Comparison of ENCODE assay signal across 5 cellular contexts in the genomic region with DNA sequence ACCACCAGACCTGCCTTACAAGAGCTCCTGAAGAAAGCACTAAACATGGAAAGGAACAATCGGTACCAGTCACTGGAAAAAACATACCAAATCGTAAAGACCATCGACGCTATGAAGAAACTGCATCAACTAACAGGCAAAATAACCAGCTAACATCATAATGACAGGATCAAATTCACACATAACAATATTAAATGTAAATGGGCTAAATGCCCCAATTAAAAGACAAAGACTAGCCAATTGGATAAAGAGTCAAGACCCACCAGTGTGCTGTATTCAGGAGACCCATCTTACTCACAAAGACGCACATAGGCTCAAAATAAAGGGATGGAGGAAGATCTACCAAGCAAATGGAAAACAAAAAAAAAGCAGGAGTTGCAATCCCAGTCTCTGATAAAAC. TPM values are rescaled to one million over a fixed set of nuclear protein-coding genes. Genes with fewer than 3 reads are reported as not detected.
"Had no signal": no experiment of that assay in that cellular context is flagged by ENCODE, and none has a peak within 500 bp of the region (broad histone marks: within the 10 kb centered on the region; RNA-seq: fewer than 3 reads in every experiment).

No MANE protein-coding gene starts in this region.

RNA-seq across cellular contexts. Expression of a gene that starts 36.9 kb away (rescaled TPM):
- total RNA-seq: posterior vena cava, pulmonary artery endothelial cell, suprapubic skin, transverse colon, vagina had no signal
